ENCODE assay signal across 18 cellular contexts in genomic region chr1:19369396-19370090, GRCh38. TPM values are rescaled to one million over a fixed set of nuclear protein-coding genes. Genes with fewer than 3 reads are reported as not detected.
A peak's percentile ranks its signal among the peaks of the same experiment; 100 is the strongest.
DNase-seq lines count a peak whose midpoint lies in the region; ATAC-seq, FAIRE-seq and TF ChIP-seq lines count a peak whose summit lies in the region.
"Had no signal": no experiment of that assay in that cellular context is flagged by ENCODE, and none has a peak within 500 bp of the region (broad histone marks: within the 10 kb centered on the region; RNA-seq: fewer than 3 reads in every experiment).

No MANE protein-coding gene starts in this region.

- in situ Hi-C loops in GM13977 (cut with MboI; ENCODE audit: low pct_unique_long_range_greater_than_20kb, low sequenced_read_pairs, unreplicated experiment) = no loop called here

- peaks cover 89% of the 10 kb centered on the region for H3K4me1 ChIP-seq in suprapubic skin

- H3K36me3 ChIP-seq in bronchial epithelial cell (ENCODE audit: control insufficient read depth, insufficient read depth, low read length) (peaks cover 2% of the 10 kb centered on the region), suprapubic skin (peaks cover 22% of the 10 kb centered on the region)

- H3K27me3 ChIP-seq in bronchial epithelial cell (ENCODE audit: control insufficient read depth, insufficient read depth, low read length) = no peaks in the 10 kb centered on the region
- H3K27me3 ChIP-seq in layer of hippocampus (ENCODE audit: control insufficient read depth, insufficient read depth, low read length) = no peaks in the 10 kb centered on the region
- H3K27me3 ChIP-seq in suprapubic skin = no peaks in the 10 kb centered on the region
- H3K27me3 ChIP-seq: adrenal gland had no signal

- peak in 1 of 2 donors; percentile 9 for ATAC-seq in activated naive CD4-positive, alpha-beta T cell treated with anti-CD3 and anti-CD28 coated beads, Interleukin-2, amount 50 U/mL, for 72 hours
- ATAC-seq in HG03045 (IDR thresholded peaks at IDR 0.05; ENCODE audit: unreplicated experiment) (no peak), HG02571 (IDR thresholded peaks at IDR 0.05; ENCODE audit: unreplicated experiment) (no peak)
- ATAC-seq: HCT116 had no signal

- H3K9me3 ChIP-seq in suprapubic skin = no peaks in the 10 kb centered on the region
- H3K9me3 ChIP-seq: adrenal gland had no signal

- no peak for TF ChIP-seq CTCF in bronchial epithelial cell (IDR thresholded peaks at IDR 0.05; ENCODE audit: insufficient read depth, low read length, severe bottlenecking)
- TF ChIP-seq CTCF in suprapubic skin (IDR thresholded peaks at IDR 0.05) = no peak
- TF ChIP-seq CTCF in GM13977 (IDR thresholded peaks at IDR 0.05; ENCODE audit: extremely low read depth, insufficient read depth, missing control alignments) = no peak

- TF ChIP-seq POLR2A in suprapubic skin (IDR thresholded peaks at IDR 0.05) = no peak

- no peak for TF ChIP-seq EP300 in suprapubic skin (IDR thresholded peaks at IDR 0.05)

- H3K4me3 ChIP-seq in bronchial epithelial cell (ENCODE audit: low read depth, low read length) = no peak overlapping the region
- no peak overlapping the region for H3K4me3 ChIP-seq in suprapubic skin
- H3K4me3 ChIP-seq: adrenal gland had no signal

- WGBS in suprapubic skin = 39% methylated on average over 11 of the region's 16 CpGs

- H3K27ac ChIP-seq in layer of hippocampus (ENCODE audit: low read depth, low read length) (peak overlapping the region; percentile 12), suprapubic skin (peak overlapping the region; percentile 67)

- peak overlapping the region; percentile 80 to 81 for H3K27ac Mint-ChIP-seq in activated naive CD4-positive, alpha-beta T cell treated with anti-CD3 and anti-CD28 coated beads, Interleukin-2, amount 50 U/mL, for 72 hours

- peak; percentile 36 for FAIRE-seq in bronchial epithelial cell (lab: Jason Lieb, UNC)
- FAIRE-seq: RCC 7860 had no signal

- no peaks in the 10 kb centered on the region for H3K36me3 Mint-ChIP-seq in activated naive CD4-positive, alpha-beta T cell treated with anti-CD3 and anti-CD28 coated beads, Interleukin-2, amount 50 U/mL, for 72 hours
- H3K36me3 Mint-ChIP-seq: immature natural killer cell had no signal

- DNase-seq in activated naive CD4-positive, alpha-beta T cell treated with anti-CD3 and anti-CD28 coated beads, Interleukin-2, amount 50 U/mL, for 72 hours (ENCODE audit: low spot score in 2 of 2) = no peak
- DNase-seq in activated naive CD4-positive, alpha-beta T cell treated with Interleukin-2 at 50 U/mL for 16 hours = no peak
- no peak for DNase-seq in bronchial epithelial cell (ENCODE audit: low read depth)
- peak in 1 of 2 donors; percentile 80 for DNase-seq in suprapubic skin (ENCODE audit: low spot score in 2 of 2)
- no peak for DNase-seq in GM13977 (ENCODE audit: low spot score)
- DNase-seq: activated CD4-positive, CD25-positive, alpha-beta regulatory T cell treated with anti-CD3 and anti-CD28 coated beads, Interleukin-2, amount 50 U/mL, for 72 hours; adrenal gland; cerebellar nuclear complex; COR-L47; GDM1; immature natural killer cell; NCI-H2171; occipital lobe had no signal

- H3K9me3 Mint-ChIP-seq in activated naive CD4-positive, alpha-beta T cell treated with anti-CD3 and anti-CD28 coated beads, Interleukin-2, amount 50 U/mL, for 72 hours = no peaks in the 10 kb centered on the region
- H3K9me3 Mint-ChIP-seq: immature natural killer cell had no signal

RNA-seq across cellular contexts. Expression of gene SLC66A1, which starts 57.4 kb away (rescaled TPM):
- 1 to 10 TPM; 6.7 to 7.2 TPM for total RNA-seq in activated naive CD4-positive, alpha-beta T cell treated with anti-CD3 and anti-CD28 coated beads, Interleukin-2, amount 50 U/mL, for 72 hours
- 23.9 and 26.6 TPM in 2 replicates for total RNA-seq in bronchial epithelial cell
- total RNA-seq in suprapubic skin = 10 to 100 TPM; 10.5 to 14.0 (median 12.5) TPM

RNA-seq across cellular contexts. Expression of gene AKR7A2, which starts 57.6 kb away (rescaled TPM):
- 10 to 100 TPM; 42.9 to 50.2 TPM for total RNA-seq in activated naive CD4-positive, alpha-beta T cell treated with anti-CD3 and anti-CD28 coated beads, Interleukin-2, amount 50 U/mL, for 72 hours
- total RNA-seq in bronchial epithelial cell (45.2 and 54.8 TPM in 2 replicates), suprapubic skin (10 to 100 TPM; 64.8 to 95.6 (median 69.4) TPM)
